In the genomic region with DNA sequence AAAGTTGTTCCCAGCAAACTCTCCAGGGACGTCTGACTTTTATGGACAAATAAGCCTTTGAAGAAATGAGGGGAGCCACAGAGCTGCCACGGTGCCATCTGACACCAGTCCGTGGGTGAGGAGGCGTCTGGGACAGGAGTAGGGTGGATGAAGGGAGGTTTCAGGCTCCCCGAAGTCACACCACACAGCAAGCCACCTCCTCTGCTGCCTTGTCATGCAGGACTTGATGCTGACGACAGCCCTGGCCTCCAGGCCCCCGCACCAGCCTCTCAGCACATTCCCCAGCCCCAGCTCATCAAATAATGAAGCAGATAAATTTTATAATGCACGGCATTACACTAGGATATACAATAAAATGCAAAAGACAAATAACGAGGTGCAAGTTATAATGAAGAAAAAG, we compare ENCODE assay signal across 23 cellular contexts.
"Had no signal": no experiment of that assay in that cellular context is flagged by ENCODE, and none has a peak within 500 bp of the region (broad histone marks: within the 10 kb centered on the region; RNA-seq: fewer than 3 reads in every experiment).

No MANE protein-coding gene starts in this region.

- H3K4me1 Mint-ChIP-seq: activated CD8-positive, alpha-beta memory T cell treated with anti-CD3 and anti-CD28 coated beads, Interleukin-2, amount 10 ng/mL, durations not matched to agents 7 days and 5 days; activated naive CD8-positive, alpha-beta T cell treated with anti-CD3 and anti-CD28 coated beads, Interleukin-2, amount 50 U/mL, for 24 hours; naive thymus-derived CD8-positive, alpha-beta T cell had no signal

- H3K27ac Mint-ChIP-seq: activated CD8-positive, alpha-beta memory T cell treated with anti-CD3 and anti-CD28 coated beads, Interleukin-2, amount 10 ng/mL, durations not matched to agents 7 days and 5 days; activated naive CD4-positive, alpha-beta T cell treated with anti-CD3 and anti-CD28 coated beads for 36 hours; activated naive CD8-positive, alpha-beta T cell treated with anti-CD3 and anti-CD28 coated beads, Interleukin-2, amount 50 U/mL, for 24 hours; activated T-helper 2 cell treated with anti-CD3 and anti-CD28 coated beads, Interferon-gamma antibody, Interleukin-2, Interleukin-4, amounts not matched to agents 10 μg/mL and 5 μg/mL and 100 μg/mL, durations not matched to agents 14 hours and 24 hours and 36 hours; naive thymus-derived CD8-positive, alpha-beta T cell had no signal

- H3K79me2 ChIP-seq: hepatocyte had no signal

- DNase-seq: activated CD4-positive, alpha-beta T cell treated with anti-CD3 and anti-CD28 coated beads for 1 hour; activated CD4-positive, alpha-beta T cell treated with anti-CD3 and anti-CD28 coated beads, Interleukin-2, amount 50 U/mL, for 4 hours; activated CD8-positive, alpha-beta memory T cell treated with anti-CD3 and anti-CD28 coated beads, Interleukin-2, amount 10 ng/mL, durations not matched to agents 7 days and 5 days; activated naive CD4-positive, alpha-beta T cell treated with anti-CD3 and anti-CD28 coated beads for 36 hours; activated naive CD8-positive, alpha-beta T cell treated with anti-CD3 and anti-CD28 coated beads, Interleukin-2, amount 50 U/mL, for 24 hours; activated T-cell treated with anti-CD3 and anti-CD28 coated beads, Interleukin-2, amount 50 U/mL, for 1 hour; erythroblast; islet precursor cell; left lung; mammary epithelial cell; naive thymus-derived CD8-positive, alpha-beta T cell; ovary; stimulated activated CD4-positive, alpha-beta T cell treated with anti-CD3 and anti-CD28 coated beads, Interleukin-15, amount 100 ng/mL, for 24 hours; stimulated activated CD4-positive, alpha-beta T cell treated with anti-CD3 and anti-CD28 coated beads, Interleukin-4, amount 100 ng/mL, for 4 hours; stimulated activated CD8-positive, alpha-beta memory T cell treated with anti-CD3 and anti-CD28 coated beads, Interleukin-4, amount 100 ng/mL, for 48 hours; stimulated activated naive CD4-positive, alpha-beta T cell treated with Interleukin-2 at 50 U/mL for 16 hours; substantia nigra; trophoblast cell had no signal

- H3K27me3 ChIP-seq: ascending aorta, dorsolateral prefrontal cortex, hepatocyte, left lung, ovary had no signal

- H3K9me3 Mint-ChIP-seq: activated naive CD4-positive, alpha-beta T cell treated with anti-CD3 and anti-CD28 coated beads for 36 hours; activated naive CD8-positive, alpha-beta T cell treated with anti-CD3 and anti-CD28 coated beads, Interleukin-2, amount 50 U/mL, for 24 hours; activated T-helper 2 cell treated with anti-CD3 and anti-CD28 coated beads, Interferon-gamma antibody, Interleukin-2, Interleukin-4, amounts not matched to agents 10 μg/mL and 5 μg/mL and 100 μg/mL, durations not matched to agents 14 hours and 24 hours and 36 hours; naive thymus-derived CD8-positive, alpha-beta T cell had no signal

- H3K4me1 ChIP-seq: ascending aorta, left lung had no signal

- H3K4me2 ChIP-seq: hepatocyte had no signal

- H3K36me3 ChIP-seq: ascending aorta, left lung, ovary had no signal

- H3K27ac ChIP-seq: ascending aorta, hepatocyte, left lung, ovary, skin epidermis had no signal

- H2AFZ ChIP-seq: hepatocyte had no signal

- H3K4me3 ChIP-seq: ascending aorta, dorsolateral prefrontal cortex, hepatocyte, left lung, ovary, skin epidermis had no signal

- H3K36me3 Mint-ChIP-seq: activated CD8-positive, alpha-beta memory T cell treated with anti-CD3 and anti-CD28 coated beads, Interleukin-2, amount 10 ng/mL, durations not matched to agents 7 days and 5 days; naive thymus-derived CD8-positive, alpha-beta T cell had no signal

- H3K9me3 ChIP-seq: ascending aorta, left lung, ovary had no signal

- H3K4me3 Mint-ChIP-seq: activated CD8-positive, alpha-beta memory T cell treated with anti-CD3 and anti-CD28 coated beads, Interleukin-2, amount 10 ng/mL, durations not matched to agents 7 days and 5 days; activated naive CD4-positive, alpha-beta T cell treated with anti-CD3 and anti-CD28 coated beads for 36 hours; activated naive CD8-positive, alpha-beta T cell treated with anti-CD3 and anti-CD28 coated beads, Interleukin-2, amount 50 U/mL, for 24 hours; naive thymus-derived CD8-positive, alpha-beta T cell had no signal
